1 cellular context compared by ENCODE assay signal in the genomic region with DNA sequence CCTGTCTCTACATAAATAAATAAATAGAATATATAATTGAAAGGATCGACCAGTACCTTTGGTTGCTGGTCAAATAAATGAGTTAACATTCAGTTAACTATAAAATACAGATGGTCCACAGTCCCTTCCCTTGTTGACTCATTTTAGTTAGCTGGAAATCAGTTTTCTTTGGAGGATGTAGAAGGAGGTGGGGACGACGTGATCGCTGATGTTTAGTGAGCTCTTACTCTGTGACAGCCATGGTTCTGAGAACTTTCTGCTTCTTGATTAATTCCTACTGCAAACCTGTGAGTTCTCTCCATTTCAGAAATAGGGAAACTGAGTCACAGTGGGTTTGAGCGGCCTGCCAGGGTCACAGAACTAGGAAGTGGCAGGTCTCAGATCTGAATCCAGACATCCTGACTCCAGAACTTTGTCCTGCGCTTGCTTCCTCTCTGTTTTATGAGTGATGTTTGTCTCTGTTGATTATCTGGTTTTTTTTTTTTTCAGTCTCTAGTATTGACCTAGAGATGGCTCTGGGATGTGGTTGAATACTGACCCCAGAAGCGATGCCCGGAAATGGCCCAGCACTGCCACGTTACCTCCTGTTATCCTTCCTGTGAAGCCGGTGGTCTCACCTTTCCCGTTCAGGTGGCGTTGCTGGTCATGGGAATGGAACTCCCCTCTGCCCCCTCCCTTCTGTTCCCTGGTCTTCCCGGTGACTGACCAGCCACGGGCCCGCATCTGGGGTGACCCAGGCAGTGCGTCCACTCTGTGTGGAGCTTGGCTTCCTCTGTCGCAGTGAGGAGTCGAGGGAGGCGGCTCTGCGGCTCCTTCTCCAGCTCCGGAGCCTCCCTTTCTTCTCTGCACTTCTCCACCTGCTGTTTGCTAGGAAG.
TF ChIP-seq lines count a peak whose summit lies in the region.

No MANE protein-coding gene starts in this region.

TF ChIP-seq in H1, 55 proteins besides CTCF, POLR2A, EP300 and RAD21:
- TF ChIP-seq SP2 (IDR thresholded peaks at IDR 0.05; ENCODE audit: low read length) (no peak), RXRA (IDR thresholded peaks at IDR 0.05; ENCODE audit: insufficient read depth, low read depth, low read length) (no peak), SP4 (IDR thresholded peaks at IDR 0.05; ENCODE audit: low read length) (no peak), SAP30 (IDR thresholded peaks at IDR 0.05; ENCODE audit: insufficient read depth, insufficient replicate concordance, low read length) (no peak), JUN (IDR thresholded peaks at IDR 0.05; ENCODE audit: low read depth, low read length) (no peak), CHD2 (IDR thresholded peaks at IDR 0.05; ENCODE audit: low read length) (no peak), CREB1 (IDR thresholded peaks at IDR 0.05) (no peak), RFX5 (IDR thresholded peaks at IDR 0.05; ENCODE audit: borderline replicate concordance, low read depth, low read length) (no peak), CBX8 (IDR thresholded peaks at IDR 0.05; ENCODE audit: borderline replicate concordance, low read depth, low read length) (no peak), SRF (IDR thresholded peaks at IDR 0.05; ENCODE audit: low read depth, low read length) (no peak), GTF2F1 (IDR thresholded peaks at IDR 0.05; ENCODE audit: borderline replicate concordance, low read depth, low read length) (no peak), HDAC6 (IDR thresholded peaks at IDR 0.05; ENCODE audit: low read depth, low read length) (no peak)
- TF ChIP-seq, protein P1, sequence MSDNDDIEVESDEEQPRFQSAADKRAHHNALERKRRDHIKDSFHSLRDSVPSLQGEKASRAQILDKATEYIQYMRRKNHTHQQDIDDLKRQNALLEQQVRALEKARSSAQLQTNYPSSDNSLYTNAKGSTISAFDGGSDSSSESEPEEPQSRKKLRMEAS (IDR thresholded peaks at IDR 0.05) = no peak
